Comparison of ENCODE assay signal across 15 cellular contexts in genomic region chr4:121789960-121790829, GRCh38. TPM values are rescaled to one million over a fixed set of nuclear protein-coding genes. Genes with fewer than 3 reads are reported as not detected.
DNase-seq lines count a peak whose midpoint lies in the region; ATAC-seq, FAIRE-seq and TF ChIP-seq lines count a peak whose summit lies in the region.
"Had no signal": no experiment of that assay in that cellular context is flagged by ENCODE, and none has a peak within 500 bp of the region (broad histone marks: within the 10 kb centered on the region; RNA-seq: fewer than 3 reads in every experiment).

No MANE protein-coding gene starts in this region.

- FAIRE-seq in frontal cortex (lab: Jason Lieb, UNC), result no peak

- H3K4me1 ChIP-seq in PC-3 (ENCODE audit: insufficient read depth, low read length), result peaks cover 30% of the 10 kb centered on the region
- H3K4me1 ChIP-seq: psoas muscle had no signal

- H3K36me3 ChIP-seq in BJ (ENCODE audit: control insufficient read depth, insufficient read depth, low read length) (no peaks in the 10 kb centered on the region), PC-3 (ENCODE audit: low read depth, low read length) (no peaks in the 10 kb centered on the region)

- POLR2A ChIA-PET in BJ (lab: Charles Lee) (no interaction called here), PC-3 (lab: Charles Lee; ENCODE audit: unreplicated experiment) (interaction anchor here (0.6 kb wide), 1 partner anchor 80 kb away, joined by 5 read pairs; no protein-coding TSS in a partner anchor)

- H3K9ac ChIP-seq in PC-3 (ENCODE audit: low read length), result no peak overlapping the region

- H3K27me3 ChIP-seq in BJ (ENCODE audit: control insufficient read depth, insufficient read depth, low read length) (no peaks in the 10 kb centered on the region), PC-3 (ENCODE audit: low read length) (no peaks in the 10 kb centered on the region)

- intact Hi-C loops in PC-3 (cut with micrococcal nuclease), result no loop called here

- H3K27ac ChIP-seq in PC-3 (ENCODE audit: low read length), result peak overlapping the region; percentile 59
- H3K27ac ChIP-seq: psoas muscle had no signal

- peaks cover 3% of the 10 kb centered on the region for H3F3A ChIP-seq in PC-3 (ENCODE audit: low read length, unreplicated experiment)

- H3K9me2 ChIP-seq in PC-3 (replicated peaks; ENCODE audit: low read length), result no peaks in the 10 kb centered on the region

- no peaks in the 10 kb centered on the region for H4K20me1 ChIP-seq in PC-3 (ENCODE audit: low read length)

- H3K4me3 ChIP-seq in BJ (ENCODE audit: low read depth, low read length), result no peak overlapping the region
- no peak overlapping the region for H3K4me3 ChIP-seq in PC-3 (ENCODE audit: low read length)
- H3K4me3 ChIP-seq in choroid plexus epithelial cell (ENCODE audit: low read depth, low read length), result no peak overlapping the region
- H3K4me3 ChIP-seq: psoas muscle had no signal

- CTCF ChIA-PET in BJ (lab: Yijun Ruan, JAX) (interaction anchor here (1.1 to 1.2 kb wide), 2 partner anchors 11 to 17 kb away, joined by 3 read pairs; partner anchors contain the start of gene EXOSC9), PC-3 (lab: Charles Lee) (no interaction called here)

- no peak overlapping the region for H2AFZ ChIP-seq in PC-3 (ENCODE audit: low read length)

- peak; percentile 73 for ATAC-seq in PC-3
- ATAC-seq in HG03095 (IDR thresholded peaks at IDR 0.05; ENCODE audit: unreplicated experiment), result no peak
- no peak for ATAC-seq in GM19324 (IDR thresholded peaks at IDR 0.05; ENCODE audit: low FRiP score, unreplicated experiment)
- ATAC-seq: activated CD4-positive, alpha-beta T cell treated with anti-CD3 and anti-CD28 coated beads for 36 hours; psoas muscle had no signal

- no TSS peak for BruUV-seq in PC-3 (replicated peaks; lab: Mats Ljungman, UMichigan)

- DNase-seq in BJ (ENCODE audit: low read depth) (peak; percentile 62), PC-3 (peak; percentile 80), choroid plexus epithelial cell (ENCODE audit: low read depth) (peak; percentile 70), lung microvascular endothelial cell (ENCODE audit: low read depth in 2 of 2) (peak; percentile 86 to 90), frontal cortex (ENCODE audit: low spot score in 2 of 2) (no peak), GF-D8 (lab: John Stamatoyannopoulos, UW) (no peak)
- DNase-seq: activated CD4-positive, alpha-beta T cell treated with anti-CD3 and anti-CD28 coated beads for 36 hours; C1 segment of cervical spinal cord; NCI-H2081 treated with DMSO at 0.1 percent for 48 hours; psoas muscle; stimulated activated CD4-positive, alpha-beta T cell treated with anti-CD3 and anti-CD28 coated beads, Interleukin-4, amount 100 ng/mL, for 24 hours; stimulated activated naive CD4-positive, alpha-beta T cell had no signal

- H3K9me3 ChIP-seq in PC-3 (ENCODE audit: low read length), result no peaks in the 10 kb centered on the region
- H3K9me3 ChIP-seq: psoas muscle had no signal

- no peaks in the 10 kb centered on the region for H3K79me2 ChIP-seq in PC-3 (ENCODE audit: low read length)

- TF ChIP-seq CTCF in BJ (IDR thresholded peaks at IDR 0.05; ENCODE audit: insufficient read depth, low read depth, low read length), result no peak
- TF ChIP-seq CTCF in PC-3 (conservative IDR thresholded peaks at IDR 0.05; ENCODE audit: low read depth, low read length), result no peak
- TF ChIP-seq CTCF in choroid plexus epithelial cell (conservative IDR thresholded peaks at IDR 0.05; ENCODE audit: low read depth, low read length), result no peak

- peak overlapping the region; percentile 75 for H3K4me2 ChIP-seq in PC-3 (ENCODE audit: low read length)

RNA-seq across cellular contexts. Expression of gene EXOSC9, which starts 10.9 kb away (rescaled TPM):
- polyA plus RNA-seq in BJ (2011; rRNA removed), result 14.3 and 21.8 TPM in 2 replicates
- 17.0 and 17.2 TPM in 2 replicates for polyA minus RNA-seq in BJ (2011; rRNA and poly(A)+ RNA removed)
- total RNA-seq in PC-3 (2014; rRNA removed) (19.0 and 23.4 TPM in 2 replicates), lung microvascular endothelial cell (23.0 and 29.2 TPM in 2 replicates), frontal cortex (27.3 TPM)

RNA-seq across cellular contexts. Expression of gene SMIM43, which starts 25.2 kb away (rescaled TPM):
- 0.27 and 0.47 TPM in 2 replicates for polyA plus RNA-seq in BJ (2011; rRNA removed)
- polyA minus RNA-seq in BJ (2011; rRNA and poly(A)+ RNA removed), result 0.10 and 0.28 TPM in 2 replicates
- total RNA-seq in PC-3 (2014; rRNA removed) (not detected in 2 replicates), lung microvascular endothelial cell (0.40 and 0.65 TPM in 2 replicates), frontal cortex (4.5 TPM)
- total RNA-seq: activated CD4-positive, alpha-beta T cell treated with anti-CD3 and anti-CD28 coated beads for 36 hours; mononuclear cell; psoas muscle had no signal

RNA-seq across cellular contexts. Expression of gene CCNA2, which starts 33.5 kb away (rescaled TPM):
- polyA plus RNA-seq in BJ (2011; rRNA removed), result 26.8 and 39.7 TPM in 2 replicates
- 10.0 and 13.3 TPM in 2 replicates for polyA minus RNA-seq in BJ (2011; rRNA and poly(A)+ RNA removed)
- total RNA-seq in PC-3 (2014; rRNA removed) (59.1 and 78.0 TPM in 2 replicates), lung microvascular endothelial cell (7.3 and 27.7 TPM in 2 replicates), frontal cortex (6.9 TPM)

Comparison
In these comparisons a context has a peak if more than half of its experiments do, and no peak if none do; other contexts are left out.
1. DNase-seq: peak in BJ (single experiment), PC-3 (single experiment), choroid plexus epithelial cell (single experiment) and lung microvascular endothelial cell (2 of 2); none in frontal cortex (0 of 2) and GF-D8 (single experiment).